In the genomic region with DNA sequence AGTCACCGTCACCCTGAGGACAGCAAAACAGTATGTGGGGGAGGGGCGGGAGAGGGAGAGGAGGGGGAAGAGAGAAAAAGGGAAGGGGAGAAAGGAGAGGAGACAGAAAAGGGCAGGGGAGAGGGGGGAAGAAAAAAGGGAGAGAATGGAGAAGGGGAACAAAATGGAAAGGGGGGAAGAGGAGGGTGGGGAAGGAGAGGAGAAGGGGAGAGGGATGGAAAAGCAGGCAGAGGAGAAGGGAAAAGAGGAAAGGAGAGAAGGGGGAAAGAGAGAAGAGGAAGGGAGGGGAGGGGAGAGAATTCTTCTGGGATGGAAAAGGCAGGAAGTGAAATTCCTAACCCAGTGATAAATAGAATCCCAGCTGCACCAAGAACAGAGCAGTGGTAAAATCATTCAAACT, we compare ENCODE assay signal across 15 cellular contexts.
DNase-seq lines count a peak whose midpoint lies in the region; ATAC-seq and TF ChIP-seq lines count a peak whose summit lies in the region.
"Had no signal": no experiment of that assay in that cellular context is flagged by ENCODE, and none has a peak within 500 bp of the region (broad histone marks: within the 10 kb centered on the region; RNA-seq: fewer than 3 reads in every experiment).

No MANE protein-coding gene starts in this region.

- peak overlapping the region; percentile 74 for H3K4me3 Mint-ChIP-seq in stimulated activated naive CD8-positive, alpha-beta T cell treated with anti-CD3 and anti-CD28 coated beads, Interleukin-15, Interleukin-2, amounts not matched to agents 100 ng/mL and 50 ng/mL, for 24 hours

- no peak for DNase-seq in stimulated activated naive CD8-positive, alpha-beta T cell treated with anti-CD3 and anti-CD28 coated beads, Interleukin-15, Interleukin-2, amounts not matched to agents 100 U/mL and 50 U/mL, for 24 hours
- no peak for DNase-seq in WERI-Rb-1
- peak; percentile 9 for DNase-seq in fibroblast of peridontal ligament (ENCODE audit: extremely low read depth)
- DNase-seq in left colon, result no peak
- no peak for DNase-seq in HEK293T (ENCODE audit: extremely low spot score)
- DNase-seq: activated CD4-positive, alpha-beta T cell treated with anti-CD3 and anti-CD28 coated beads, Interleukin-2, amount 50 U/mL, for 4 hours; amniotic stem cell; MV-4-11; NCI-H2107 had no signal

- H3K9me3 ChIP-seq in WERI-Rb-1 (ENCODE audit: severe bottlenecking), result no peaks in the 10 kb centered on the region
- H3K9me3 ChIP-seq: thoracic aorta had no signal

- no peak for ATAC-seq in stimulated activated naive CD8-positive, alpha-beta T cell treated with anti-CD3 and anti-CD28 coated beads, Interleukin-15, Interleukin-2, amounts not matched to agents 100 U/mL and 50 U/mL, for 24 hours
- ATAC-seq in GM19351 (IDR thresholded peaks at IDR 0.05; ENCODE audit: unreplicated experiment) (no peak), left colon (no peak), HG03135 (IDR thresholded peaks at IDR 0.05; ENCODE audit: unreplicated experiment) (no peak)

- POLR2A ChIA-PET in HEK293T (lab: Yijun Ruan, JAX), result no interaction called here

- no peak for TF ChIP-seq CTCF in WERI-Rb-1 (IDR thresholded peaks at IDR 0.05; ENCODE audit: low read depth, low read length)

- CTCF ChIA-PET in HEK293T (lab: Yijun Ruan, JAX), result no interaction called here

- H3K36me3 Mint-ChIP-seq in stimulated activated naive CD8-positive, alpha-beta T cell treated with anti-CD3 and anti-CD28 coated beads, Interleukin-15, Interleukin-2, amounts not matched to agents 100 ng/mL and 50 ng/mL, for 24 hours (ENCODE audit: low read depth), result peaks cover 6% of the 10 kb centered on the region

- H3K4me3 ChIP-seq in WERI-Rb-1 (ENCODE audit: low read depth, low read length), result no peak overlapping the region
- H3K4me3 ChIP-seq: thoracic aorta had no signal

- no peaks in the 10 kb centered on the region for H3K36me3 ChIP-seq in WERI-Rb-1
- H3K36me3 ChIP-seq: thoracic aorta had no signal

- peak overlapping the region; percentile 86 for H3K27ac Mint-ChIP-seq in stimulated activated naive CD8-positive, alpha-beta T cell treated with anti-CD3 and anti-CD28 coated beads, Interleukin-15, Interleukin-2, amounts not matched to agents 100 ng/mL and 50 ng/mL, for 24 hours
- H3K27ac Mint-ChIP-seq: progenitor cell of endocrine pancreas had no signal

- no peaks in the 10 kb centered on the region for H3K9me3 Mint-ChIP-seq in stimulated activated naive CD8-positive, alpha-beta T cell treated with anti-CD3 and anti-CD28 coated beads, Interleukin-15, Interleukin-2, amounts not matched to agents 100 ng/mL and 50 ng/mL, for 24 hours

- peaks cover 69% of the 10 kb centered on the region for H3K4me1 Mint-ChIP-seq in stimulated activated naive CD8-positive, alpha-beta T cell treated with anti-CD3 and anti-CD28 coated beads, Interleukin-15, Interleukin-2, amounts not matched to agents 100 ng/mL and 50 ng/mL, for 24 hours (ENCODE audit: low read depth)

- peak overlapping the region; percentile 90 for H3K27ac ChIP-seq in WERI-Rb-1
- H3K27ac ChIP-seq: RWPE1, thoracic aorta had no signal

- H3K27me3 ChIP-seq in WERI-Rb-1 (ENCODE audit: insufficient read depth, low read depth, severe bottlenecking), result no peaks in the 10 kb centered on the region

- no peaks in the 10 kb centered on the region for H3K27me3 Mint-ChIP-seq in stimulated activated naive CD8-positive, alpha-beta T cell treated with anti-CD3 and anti-CD28 coated beads, Interleukin-15, Interleukin-2, amounts not matched to agents 100 ng/mL and 50 ng/mL, for 24 hours

- intact Hi-C loops in left colon (cut with DNase I, micrococcal nuclease), result no loop called here

TF ChIP-seq in HEK293T, 16 proteins besides CTCF, POLR2A, EP300 and RAD21:
- TF ChIP-seq CTBP1 (IDR thresholded peaks at IDR 0.05; ENCODE audit: borderline replicate concordance) (no peak), ELF4 (IDR thresholded peaks at IDR 0.05) (no peak), SUZ12 (IDR thresholded peaks at IDR 0.05) (no peak), FOXK2 (IDR thresholded peaks at IDR 0.05) (no peak), SP1 (IDR thresholded peaks at IDR 0.05) (no peak), L3MBTL2 (conservative IDR thresholded peaks at IDR 0.05) (no peak), ZNF384 (IDR thresholded peaks at IDR 0.05) (no peak), LEF1 (IDR thresholded peaks at IDR 0.05; ENCODE audit: borderline replicate concordance) (no peak), TARDBP (IDR thresholded peaks at IDR 0.05) (no peak), FOXM1 (IDR thresholded peaks at IDR 0.05; ENCODE audit: borderline replicate concordance) (no peak), ARNT (IDR thresholded peaks at IDR 0.05) (no peak), BHLHE40 (IDR thresholded peaks at IDR 0.05; ENCODE audit: borderline replicate concordance) (no peak), NFRKB (IDR thresholded peaks at IDR 0.05) (no peak), HDGF (IDR thresholded peaks at IDR 0.05; ENCODE audit: borderline replicate concordance) (no peak)
- TF ChIP-seq, protein P1, sequence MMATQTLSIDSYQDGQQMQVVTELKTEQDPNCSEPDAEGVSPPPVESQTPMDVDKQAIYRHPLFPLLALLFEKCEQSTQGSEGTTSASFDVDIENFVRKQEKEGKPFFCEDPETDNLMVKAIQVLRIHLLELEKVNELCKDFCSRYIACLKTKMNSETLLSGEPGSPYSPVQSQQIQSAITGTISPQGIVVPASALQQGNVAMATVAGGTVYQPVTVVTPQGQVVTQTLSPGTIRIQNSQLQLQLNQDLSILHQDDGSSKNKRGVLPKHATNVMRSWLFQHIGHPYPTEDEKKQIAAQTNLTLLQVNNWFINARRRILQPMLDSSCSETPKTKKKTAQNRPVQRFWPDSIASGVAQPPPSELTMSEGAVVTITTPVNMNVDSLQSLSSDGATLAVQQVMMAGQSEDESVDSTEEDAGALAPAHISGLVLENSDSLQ (IDR thresholded peaks at IDR 0.05), result no peak
